ENCODE assay signal across 25 cellular contexts in genomic region chr19:8368136-8368535, GRCh38. TPM values are rescaled to one million over a fixed set of nuclear protein-coding genes. Genes with fewer than 3 reads are reported as not detected.
A peak's percentile ranks its signal among the peaks of the same experiment; 100 is the strongest.
DNase-seq lines count a peak whose midpoint lies in the region; ATAC-seq, FAIRE-seq and TF ChIP-seq lines count a peak whose summit lies in the region.
"Had no signal": no experiment of that assay in that cellular context is flagged by ENCODE, and none has a peak within 500 bp of the region (broad histone marks: within the 10 kb centered on the region; RNA-seq: fewer than 3 reads in every experiment).

No MANE protein-coding gene starts in this region.

- H3K9me3 ChIP-seq in astrocyte (ENCODE audit: insufficient read depth, low read depth, low read length) (no peaks in the 10 kb centered on the region), mesodermal cell (ENCODE audit: control insufficient read depth, low read length) (no peaks in the 10 kb centered on the region)
- H3K9me3 ChIP-seq: Peyer's patch, tibial artery had no signal

- no peak overlapping the region for H2AFZ ChIP-seq in astrocyte (ENCODE audit: low read depth, low read length)

- no peaks in the 10 kb centered on the region for H3K79me2 ChIP-seq in astrocyte (ENCODE audit: insufficient read depth, low read length)

- H3K9me3 Mint-ChIP-seq in T-helper 2 cell treated with Interferon-gamma antibody and Interleukin-4, amounts not matched to agents 5 μg/mL and 100 μg/mL, for 36 hours, result no peaks in the 10 kb centered on the region
- H3K9me3 Mint-ChIP-seq in astrocyte (ENCODE audit: unreplicated experiment) (peaks cover 2% of the 10 kb centered on the region), immature natural killer cell (no peaks in the 10 kb centered on the region)
- H3K9me3 Mint-ChIP-seq in stimulated activated effector memory CD8-positive, alpha-beta T cell treated with anti-CD3 and anti-CD28 coated beads, Interleukin-12 subunit alpha, Interleukin-12 subunit beta, amount 100 ng/mL, for 72 hours, result no peaks in the 10 kb centered on the region
- H3K9me3 Mint-ChIP-seq: activated T-cell treated with anti-CD3 and anti-CD28 coated beads, Interleukin-2, amount 50 U/mL, for 72 hours; natural killer cell treated with Interleukin-12 subunit alpha and Interleukin-12 subunit beta and Interleukin-15 and Interleukin-18, amount 100 ng/mL, for 72 hours had no signal

- H3K36me3 Mint-ChIP-seq in T-helper 2 cell treated with Interferon-gamma antibody and Interleukin-4, amounts not matched to agents 5 μg/mL and 100 μg/mL, for 36 hours (ENCODE audit: low read depth), result no peaks in the 10 kb centered on the region
- peaks cover 26% of the 10 kb centered on the region for H3K36me3 Mint-ChIP-seq in astrocyte (ENCODE audit: low read depth, unreplicated experiment)
- H3K36me3 Mint-ChIP-seq in stimulated activated effector memory CD8-positive, alpha-beta T cell treated with anti-CD3 and anti-CD28 coated beads, Interleukin-12 subunit alpha, Interleukin-12 subunit beta, amount 100 ng/mL, for 72 hours, result peaks cover 95% of the 10 kb centered on the region
- H3K36me3 Mint-ChIP-seq in immature natural killer cell, result no peaks in the 10 kb centered on the region
- H3K36me3 Mint-ChIP-seq: activated naive CD8-positive, alpha-beta T cell; natural killer cell treated with Interleukin-12 subunit alpha and Interleukin-12 subunit beta and Interleukin-15 and Interleukin-18, amount 100 ng/mL, for 72 hours had no signal

- no peak for ATAC-seq in stimulated activated effector memory CD8-positive, alpha-beta T cell treated with anti-CD3 and anti-CD28 coated beads, Interleukin-12 subunit alpha, Interleukin-12 subunit beta, amount 100 ng/mL, for 72 hours
- no peak for ATAC-seq in GM19455 (IDR thresholded peaks at IDR 0.05; ENCODE audit: unreplicated experiment)
- ATAC-seq: activated CD4-positive, CD25-positive, alpha-beta regulatory T cell treated with anti-CD3 and anti-CD28 coated beads, Interleukin-2, amount 50 U/mL, for 24 hours; activated T-cell treated with anti-CD3 and anti-CD28 coated beads, Interleukin-2, amount 50 U/mL, for 72 hours; natural killer cell treated with Interleukin-12 subunit alpha and Interleukin-12 subunit beta and Interleukin-15 and Interleukin-18, amount 100 ng/mL, for 72 hours had no signal

- H3K36me3 ChIP-seq in astrocyte (ENCODE audit: insufficient read depth, low read length), result no peaks in the 10 kb centered on the region
- H3K36me3 ChIP-seq in mesodermal cell (ENCODE audit: control insufficient read depth, insufficient read depth, low read length), result peaks cover 10% of the 10 kb centered on the region
- H3K36me3 ChIP-seq: HAP-1 had no signal

- H3K4me1 ChIP-seq in astrocyte (ENCODE audit: insufficient read depth, low read length), result peaks cover 21% of the 10 kb centered on the region
- peaks cover 32% of the 10 kb centered on the region for H3K4me1 ChIP-seq in mesodermal cell (ENCODE audit: control insufficient read depth, insufficient read depth, low read length, poor library complexity, severe bottlenecking)

- peaks cover 23% of the 10 kb centered on the region for H3K27me3 Mint-ChIP-seq in T-helper 2 cell treated with Interferon-gamma antibody and Interleukin-4, amounts not matched to agents 5 μg/mL and 100 μg/mL, for 36 hours (ENCODE audit: low read depth)
- H3K27me3 Mint-ChIP-seq in astrocyte (ENCODE audit: low read depth, unreplicated experiment), result no peaks in the 10 kb centered on the region
- peaks cover 4 to 11% (median 6%) of the 10 kb centered on the region in 3 donors for H3K27me3 Mint-ChIP-seq in immature natural killer cell (ENCODE audit: low read depth in 3 of 3)

- H3K4me3 ChIP-seq in astrocyte (ENCODE audit: insufficient read depth, low read depth, low read length) (no peak overlapping the region), mesodermal cell (ENCODE audit: extremely low read depth, insufficient read depth, low read length, poor library complexity, severe bottlenecking) (no peak overlapping the region)
- H3K4me3 ChIP-seq: HAP-1, K562 had no signal

- TF ChIP-seq CTCF in astrocyte (IDR thresholded peaks at IDR 0.05; ENCODE audit: insufficient read depth, low read depth, low read length), result no peak

- 97% methylated on average over 6 to 8 of the region's 8 CpGs for WGBS in mesodermal cell (ENCODE audit: insufficient coverage in 2 of 2), 2 experiments

- H3K4me1 Mint-ChIP-seq in T-helper 2 cell treated with Interferon-gamma antibody and Interleukin-4, amounts not matched to agents 5 μg/mL and 100 μg/mL, for 36 hours (ENCODE audit: low read depth), result peaks cover 9% of the 10 kb centered on the region
- peaks cover 21% of the 10 kb centered on the region for H3K4me1 Mint-ChIP-seq in astrocyte (ENCODE audit: low read depth, unreplicated experiment)
- H3K4me1 Mint-ChIP-seq in stimulated activated effector memory CD8-positive, alpha-beta T cell treated with anti-CD3 and anti-CD28 coated beads, Interleukin-12 subunit alpha, Interleukin-12 subunit beta, amount 100 ng/mL, for 72 hours, result peaks cover 24% of the 10 kb centered on the region
- peaks cover 5 to 6% of the 10 kb centered on the region in 2 donors for H3K4me1 Mint-ChIP-seq in immature natural killer cell

- no peak for DNase-seq in T-helper 2 cell treated with Interferon-gamma antibody and Interleukin-4, amounts not matched to agents 5 μg/mL and 100 μg/mL, for 36 hours (ENCODE audit: low spot score)
- DNase-seq in T-helper 2 cell, result no peak
- no peak for DNase-seq in astrocyte (ENCODE audit: low read depth)
- no peak for DNase-seq in stimulated activated effector memory CD8-positive, alpha-beta T cell treated with anti-CD3 and anti-CD28 coated beads, Interleukin-12 subunit alpha, Interleukin-12 subunit beta, amount 100 ng/mL, for 72 hours (ENCODE audit: low spot score in 2 of 2)
- DNase-seq in HUDEP-2 (lab: John Stamatoyannopoulos, UW; ENCODE audit: unreplicated experiment in 76 of 76), result no peak
- no peak for DNase-seq in immature natural killer cell
- DNase-seq: 8988T; activated T-cell treated with anti-CD3 and anti-CD28 coated beads, Interleukin-2, amount 50 U/mL, for 72 hours; GDM1; left cardiac atrium; midbrain; NCI-H1436; NCI-H2107; NCI-H510A; Peyer's patch; stimulated activated CD4-positive, alpha-beta T cell treated with anti-CD3 and anti-CD28 coated beads, Interleukin-4, amount 100 ng/mL, for 1 hour; stimulated activated naive CD4-positive, alpha-beta T cell treated with Interleukin-2 at 50 U/mL for 16 hours; tibial artery had no signal

- no peak overlapping the region for H3K9ac ChIP-seq in astrocyte (ENCODE audit: low read length)

- H3K4me3 Mint-ChIP-seq in T-helper 2 cell treated with Interferon-gamma antibody and Interleukin-4, amounts not matched to agents 5 μg/mL and 100 μg/mL, for 36 hours, result no peak overlapping the region
- no peak overlapping the region for H3K4me3 Mint-ChIP-seq in astrocyte (ENCODE audit: unreplicated experiment)
- H3K4me3 Mint-ChIP-seq in stimulated activated effector memory CD8-positive, alpha-beta T cell treated with anti-CD3 and anti-CD28 coated beads, Interleukin-12 subunit alpha, Interleukin-12 subunit beta, amount 100 ng/mL, for 72 hours, result peak overlapping the region; percentile 94
- H3K4me3 Mint-ChIP-seq in immature natural killer cell, result no peak overlapping the region
- H3K4me3 Mint-ChIP-seq: activated naive CD8-positive, alpha-beta T cell; activated T-cell treated with anti-CD3 and anti-CD28 coated beads, Interleukin-2, amount 50 U/mL, for 72 hours; natural killer cell treated with Interleukin-12 subunit alpha and Interleukin-12 subunit beta and Interleukin-15 and Interleukin-18, amount 100 ng/mL, for 72 hours had no signal

- H4K20me1 ChIP-seq in astrocyte (ENCODE audit: insufficient read depth, low read length), result peaks cover 23% of the 10 kb centered on the region

- H3K27ac ChIP-seq in astrocyte (ENCODE audit: low read depth, low read length) (no peak overlapping the region), mesodermal cell (ENCODE audit: low read depth, low read length, severe bottlenecking) (peak overlapping the region; percentile 87)
- H3K27ac ChIP-seq: tibial artery had no signal

- peak overlapping the region; percentile 41 for H3K27ac Mint-ChIP-seq in T-helper 2 cell treated with Interferon-gamma antibody and Interleukin-4, amounts not matched to agents 5 μg/mL and 100 μg/mL, for 36 hours
- H3K27ac Mint-ChIP-seq in astrocyte (ENCODE audit: unreplicated experiment) (peak overlapping the region; percentile 93), immature natural killer cell (no peak overlapping the region)
- H3K27ac Mint-ChIP-seq in stimulated activated effector memory CD8-positive, alpha-beta T cell treated with anti-CD3 and anti-CD28 coated beads, Interleukin-12 subunit alpha, Interleukin-12 subunit beta, amount 100 ng/mL, for 72 hours, result no peak overlapping the region
- H3K27ac Mint-ChIP-seq: activated naive CD8-positive, alpha-beta T cell; activated T-cell treated with anti-CD3 and anti-CD28 coated beads, Interleukin-2, amount 50 U/mL, for 72 hours; natural killer cell treated with Interleukin-12 subunit alpha and Interleukin-12 subunit beta and Interleukin-15 and Interleukin-18, amount 100 ng/mL, for 72 hours had no signal

- H3K4me2 ChIP-seq in astrocyte (ENCODE audit: low read length), result no peak overlapping the region

- H3K27me3 ChIP-seq in astrocyte (ENCODE audit: insufficient read depth, low read length), result peaks cover 6% of the 10 kb centered on the region
- H3K27me3 ChIP-seq: Peyer's patch, tibial artery had no signal

- FAIRE-seq in astrocyte (lab: Jason Lieb, UNC), result no peak
- FAIRE-seq: K562 had no signal

RNA-seq across cellular contexts. Expression of gene ANGPTL4, which starts 4.2 kb away (rescaled TPM):
- 110 and 115 TPM in 2 replicates for total RNA-seq in astrocyte
- polyA plus RNA-seq in mesodermal cell (2013, experiment 1 of 2), result 10.0 TPM
- polyA plus RNA-seq in mesodermal cell (2013, experiment 2 of 2), result 7.6 TPM
- not detected for polyA plus RNA-seq in immature natural killer cell

RNA-seq across cellular contexts. Expression of gene RAB11B, which starts 22.0 kb away (rescaled TPM):
- total RNA-seq in astrocyte, result 85.2 and 89.1 TPM in 2 replicates
- 111 TPM for polyA plus RNA-seq in mesodermal cell (2013, experiment 1 of 2)
- polyA plus RNA-seq in mesodermal cell (2013, experiment 2 of 2), result 95.1 TPM
- polyA plus RNA-seq in immature natural killer cell, result 100 to 1,000 TPM in 1 of 3 donors, 10 to 100 TPM in 2; 38.1 to 106 (median 53.4) TPM

RNA-seq across cellular contexts. Expression of gene KANK3, which starts 25.1 kb away (rescaled TPM):
- 0.94 and 2.9 TPM in 2 replicates for total RNA-seq in astrocyte
- 7.2 TPM for polyA plus RNA-seq in mesodermal cell (2013, experiment 1 of 2)
- 4.9 TPM for polyA plus RNA-seq in mesodermal cell (2013, experiment 2 of 2)
- 1 to 10 TPM; 4.8 to 8.0 (median 5.3) TPM for polyA plus RNA-seq in immature natural killer cell

RNA-seq across cellular contexts. Expression of gene MARCHF2, which starts 45.0 kb away (rescaled TPM):
- 29.0 and 30.9 TPM in 2 replicates for total RNA-seq in astrocyte
- 26.4 TPM for polyA plus RNA-seq in mesodermal cell (2013, experiment 1 of 2)
- polyA plus RNA-seq in mesodermal cell (2013, experiment 2 of 2), result 20.7 TPM
- polyA plus RNA-seq in immature natural killer cell, result 10 to 100 TPM; 43.9 to 71.4 (median 59.4) TPM

RNA-seq across cellular contexts. Expression of gene RPS28, which starts 46.8 kb away (rescaled TPM):
- total RNA-seq in astrocyte, result 1,111 and 1,198 TPM in 2 replicates
- polyA plus RNA-seq in mesodermal cell (2013, experiment 1 of 2), result 1,106 TPM
- 958 TPM for polyA plus RNA-seq in mesodermal cell (2013, experiment 2 of 2)
- 1,000 to 10,000 TPM in 2 of 3 donors, 100 to 1,000 TPM in 1; 690 to 1,852 (median 1,290) TPM for polyA plus RNA-seq in immature natural killer cell

Comparison
In these comparisons a context has a peak if more than half of its experiments do, and no peak if none do; other contexts are left out.
1. H3K27ac Mint-ChIP-seq: peak in T-helper 2 cell treated with Interferon-gamma antibody and Interleukin-4, amounts not matched to agents 5 μg/mL and 100 μg/mL, for 36 hours (single experiment) and astrocyte (single experiment); none in stimulated activated effector memory CD8-positive, alpha-beta T cell treated with anti-CD3 and anti-CD28 coated beads, Interleukin-12 subunit alpha, Interleukin-12 subunit beta, amount 100 ng/mL, for 72 hours (single experiment) and immature natural killer cell (0 of 6).